20 cellular contexts compared by ENCODE assay signal in the genomic region with DNA sequence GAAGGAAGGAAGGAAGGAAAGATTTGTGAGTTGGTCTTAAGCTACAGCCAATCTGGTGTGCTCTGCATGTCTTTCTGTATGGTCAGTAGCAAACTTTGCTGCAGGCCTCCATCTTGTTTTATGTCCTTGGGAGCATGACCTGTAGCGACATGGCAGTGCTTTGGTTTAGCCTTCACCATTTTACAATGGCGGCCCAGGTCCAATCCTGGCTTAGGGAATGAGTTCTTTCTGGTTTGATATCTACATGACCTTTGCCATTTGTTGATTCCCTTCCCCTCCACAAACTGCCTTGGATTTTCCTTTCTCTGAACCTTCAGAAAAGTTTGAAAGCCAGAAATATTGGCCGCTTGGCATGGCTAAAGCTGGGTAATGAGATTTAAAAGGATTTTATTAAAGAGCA. TPM values are rescaled to one million over a fixed set of nuclear protein-coding genes. Genes with fewer than 3 reads are reported as not detected.
A peak's percentile ranks its signal among the peaks of the same experiment; 100 is the strongest.
DNase-seq lines count a peak whose midpoint lies in the region; ATAC-seq and TF ChIP-seq lines count a peak whose summit lies in the region.
"Had no signal": no experiment of that assay in that cellular context is flagged by ENCODE, and none has a peak within 500 bp of the region (broad histone marks: within the 10 kb centered on the region; RNA-seq: fewer than 3 reads in every experiment).

No MANE protein-coding gene starts in this region.

- CTCF ChIA-PET in HEK293 (lab: Yijun Ruan, JAX): interaction anchor here (0.6 to 2.8 kb wide), 8 partner anchors 9 to 232 kb away, joined by 3 to 25 read pairs (median 4); no protein-coding TSS in a partner anchor

- no peak for TF ChIP-seq EP300 in esophagus muscularis mucosa (IDR thresholded peaks at IDR 0.05)

- H3K27ac ChIP-seq in HEK293 (ENCODE audit: extremely low read depth, low read depth, low read length): no peak overlapping the region
- peak overlapping the region; percentile 88 for H3K27ac ChIP-seq in WERI-Rb-1
- no peak overlapping the region for H3K27ac ChIP-seq in upper lobe of right lung
- no peak overlapping the region for H3K27ac ChIP-seq in esophagus muscularis mucosa (replicated peaks in 1 of 4)
- H3K27ac ChIP-seq: A549 had no signal

- POLR2A ChIA-PET in HEK293 (lab: Yijun Ruan, JAX): no interaction called here

- H3K36me3 ChIP-seq in HEK293 (ENCODE audit: control insufficient read depth in 2 of 2, insufficient read depth in 1 of 2, low read length in 2 of 2) (no peaks in the 10 kb centered on the region), WERI-Rb-1 (no peaks in the 10 kb centered on the region), upper lobe of right lung (no peaks in the 10 kb centered on the region), esophagus muscularis mucosa (no peaks in the 10 kb centered on the region)
- H3K36me3 ChIP-seq: HAP-1 had no signal

- H3K9me3 ChIP-seq in HEK293 (ENCODE audit: control insufficient read depth, insufficient read depth, low read depth, low read length): no peaks in the 10 kb centered on the region
- peaks cover 42% of the 10 kb centered on the region for H3K9me3 ChIP-seq in WERI-Rb-1 (ENCODE audit: severe bottlenecking)
- H3K9me3 ChIP-seq in upper lobe of right lung: no peaks in the 10 kb centered on the region
- peaks cover 0 to 31% (median 23%) of the 10 kb centered on the region in 4 donors for H3K9me3 ChIP-seq in esophagus muscularis mucosa
- H3K9me3 ChIP-seq: A549, Caco-2, HAP-1 had no signal

- peak; percentile 9 for DNase-seq in activated effector memory CD4-positive, alpha-beta T cell treated with anti-CD3 and anti-CD28 coated beads, Interleukin-2, amount 50 U/mL, for 16 hours
- DNase-seq in activated effector memory CD4-positive, alpha-beta T cell treated with Interleukin-2 at 50 U/mL for 16 hours: no peak
- DNase-seq in WERI-Rb-1 (peak; percentile 56), sciatic nerve (ENCODE audit: low spot score) (peak; percentile 9), upper lobe of right lung (no peak), hepatic stellate cell (ENCODE audit: low spot score) (no peak), esophagus muscularis mucosa (ENCODE audit: extremely low spot score) (no peak)
- DNase-seq: 8988T; C1 segment of cervical spinal cord; CD8-positive, alpha-beta T cell; DMS 273 treated with DMSO at 0.1 percent for 48 hours; DMS79; EL; GDM1 had no signal

- TF ChIP-seq CTCF in HEK293 (tag by site-specific recombination; IDR thresholded peaks at IDR 0.05) (no peak), WERI-Rb-1 (IDR thresholded peaks at IDR 0.05; ENCODE audit: low read depth, low read length) (no peak), upper lobe of right lung (IDR thresholded peaks at IDR 0.05) (no peak), esophagus muscularis mucosa (IDR thresholded peaks at IDR 0.05) (no peak)

- H3K27me3 ChIP-seq in WERI-Rb-1 (ENCODE audit: insufficient read depth, low read depth, severe bottlenecking) (no peaks in the 10 kb centered on the region), upper lobe of right lung (no peaks in the 10 kb centered on the region), esophagus muscularis mucosa (no peaks in the 10 kb centered on the region)

- intact Hi-C loops in sciatic nerve (cut with DNase I): no loop called here
- intact Hi-C loops in upper lobe of right lung (cut with DNase I): no loop called here
- intact Hi-C loops in esophagus muscularis mucosa (cut with DNase I): no loop called here

- H3K4me1 ChIP-seq in HEK293 (ENCODE audit: control insufficient read depth, insufficient read depth, low read length): no peaks in the 10 kb centered on the region
- no peaks in the 10 kb centered on the region for H3K4me1 ChIP-seq in upper lobe of right lung
- no peaks in the 10 kb centered on the region for H3K4me1 ChIP-seq in esophagus muscularis mucosa
- H3K4me1 ChIP-seq: Caco-2, HAP-1 had no signal

- no peak overlapping the region for H3K4me3 ChIP-seq in HEK293 (ENCODE audit: low read depth, low read length)
- no peak overlapping the region for H3K4me3 ChIP-seq in WERI-Rb-1 (ENCODE audit: low read depth, low read length)
- no peak overlapping the region for H3K4me3 ChIP-seq in upper lobe of right lung
- no peak overlapping the region for H3K4me3 ChIP-seq in esophagus muscularis mucosa
- H3K4me3 ChIP-seq: A549, GM23338, HAP-1 had no signal

- no peak for ATAC-seq in sciatic nerve
- no peak for ATAC-seq in upper lobe of right lung
- ATAC-seq: A549; CD8-positive, alpha-beta T cell; GM23338 had no signal

- TF ChIP-seq POLR2A in esophagus muscularis mucosa (IDR thresholded peaks at IDR 0.05; ENCODE audit: low read depth): no peak

- 92% methylated on average over 3 of the region's 3 CpGs for WGBS in esophagus muscularis mucosa

TF ChIP-seq in HEK293, 187 proteins besides CTCF, POLR2A, EP300 and RAD21:
- TF ChIP-seq HOXA7 (CRISPR knock-in tag; IDR thresholded peaks at IDR 0.05; ENCODE audit: borderline replicate concordance) (no peak), ZNF366 (tag by site-specific recombination; conservative IDR thresholded peaks at IDR 0.05) (0 out of 2 replicates have a peak, but pooled peaks have one; percentile 33), ZNF639 (tag by site-specific recombination; IDR thresholded peaks at IDR 0.05) (no peak), PBX3 (CRISPR knock-in tag; IDR thresholded peaks at IDR 0.05) (no peak)
- TF ChIP-seq, protein P1, sequence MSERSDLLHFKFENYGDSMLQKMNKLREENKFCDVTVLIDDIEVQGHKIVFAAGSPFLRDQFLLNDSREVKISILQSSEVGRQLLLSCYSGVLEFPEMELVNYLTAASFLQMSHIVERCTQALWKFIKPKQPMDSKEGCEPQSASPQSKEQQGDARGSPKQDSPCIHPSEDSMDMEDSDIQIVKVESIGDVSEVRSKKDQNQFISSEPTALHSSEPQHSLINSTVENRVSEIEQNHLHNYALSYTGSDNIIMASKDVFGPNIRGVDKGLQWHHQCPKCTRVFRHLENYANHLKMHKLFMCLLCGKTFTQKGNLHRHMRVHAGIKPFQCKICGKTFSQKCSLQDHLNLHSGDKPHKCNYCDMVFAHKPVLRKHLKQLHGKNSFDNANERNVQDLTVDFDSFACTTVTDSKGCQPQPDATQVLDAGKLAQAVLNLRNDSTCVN (tag by site-specific recombination; optimal IDR thresholded peaks at IDR 0.05): no peak

RNA-seq across cellular contexts. Expression of gene TSPEAR, which starts 30.5 kb away (rescaled TPM):
- total RNA-seq in sciatic nerve (not detected), upper lobe of right lung (0.23 TPM), esophagus muscularis mucosa (under 1 TPM in 2 of 4 donors, not detected in 2; under 0.01 to 0.23 TPM)
- total RNA-seq: CD8-positive, alpha-beta T cell had no signal

RNA-seq across cellular contexts. Expression of gene KRTAP10-12, which starts 44.9 kb away (rescaled TPM):
- total RNA-seq in sciatic nerve (not detected), upper lobe of right lung (not detected), esophagus muscularis mucosa (not detected)
- total RNA-seq: Caco-2; CD8-positive, alpha-beta T cell; GM23338; H4 had no signal

RNA-seq across cellular contexts. Expression of gene UBE2G2, which starts 59.7 kb away (rescaled TPM):
- total RNA-seq in sciatic nerve: 78.0 TPM
- total RNA-seq in upper lobe of right lung: 78.8 TPM
- 100 to 1,000 TPM in 1 of 4 donors, 10 to 100 TPM in 3; 74.4 to 174 (median 81.7) TPM for total RNA-seq in esophagus muscularis mucosa

RNA-seq across cellular contexts. Expression of gene KRTAP12-1, which starts 60.0 kb away (rescaled TPM):
- total RNA-seq in sciatic nerve: not detected
- total RNA-seq in upper lobe of right lung: not detected
- total RNA-seq in esophagus muscularis mucosa: not detected
- total RNA-seq: Caco-2; CD8-positive, alpha-beta T cell; GM23338; H4 had no signal

Comparison
In these comparisons a context has a peak if more than half of its experiments do, and no peak if none do; other contexts are left out.
1. DNase-seq: peak in activated effector memory CD4-positive, alpha-beta T cell treated with anti-CD3 and anti-CD28 coated beads, Interleukin-2, amount 50 U/mL, for 16 hours (single experiment), WERI-Rb-1 (single experiment) and sciatic nerve (single experiment); none in activated effector memory CD4-positive, alpha-beta T cell treated with Interleukin-2 at 50 U/mL for 16 hours (single experiment), upper lobe of right lung (single experiment), hepatic stellate cell (single experiment) and esophagus muscularis mucosa (single experiment).